ENCODE assay signal across 19 cellular contexts in the genomic region with DNA sequence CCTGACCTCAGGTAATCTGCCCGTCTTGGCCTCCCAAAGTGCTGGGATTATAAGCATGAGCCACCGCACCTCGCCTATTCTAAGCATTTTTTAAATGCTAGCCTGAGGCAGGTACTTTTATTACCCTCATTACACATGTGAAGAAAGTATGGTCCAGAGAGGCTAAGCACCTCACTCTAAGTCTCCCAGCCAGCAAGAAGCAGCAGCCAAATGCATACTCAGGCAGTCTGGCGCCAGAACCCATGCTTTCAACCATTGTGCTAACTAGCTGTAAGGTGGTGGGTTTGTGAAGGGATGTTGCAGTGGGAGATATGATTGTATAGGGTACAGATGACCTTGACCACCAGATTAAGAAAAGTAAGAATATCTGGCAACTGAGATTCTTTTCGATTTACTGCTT.
DNase-seq lines count a peak whose midpoint lies in the region; ATAC-seq, FAIRE-seq and TF ChIP-seq lines count a peak whose summit lies in the region.
"Had no signal": no experiment of that assay in that cellular context is flagged by ENCODE, and none has a peak within 500 bp of the region (broad histone marks: within the 10 kb centered on the region; RNA-seq: fewer than 3 reads in every experiment).

No MANE protein-coding gene starts in this region.

- no peak for DNase-seq in activated T-cell treated with anti-CD3 and anti-CD28 coated beads, Interleukin-2, amount 50 U/mL, for 24 hours
- no peak for DNase-seq in activated T-cell treated with anti-CD3 and anti-CD28 coated beads, Interleukin-2, amount 50 U/mL, for 1 hour
- no peak for DNase-seq in HTR-8/SVneo (ENCODE audit: insufficient read length, low spot score)
- DNase-seq in central memory CD8-positive, alpha-beta T cell (ENCODE audit: low spot score in 2 of 2), result no peak
- DNase-seq in stimulated activated effector memory CD8-positive, alpha-beta T cell treated with anti-CD3 and anti-CD28 coated beads, Interleukin-12 subunit alpha, Interleukin-12 subunit beta, amount 100 ng/mL, for 72 hours (ENCODE audit: low spot score in 2 of 2), result no peak
- no peak for DNase-seq in brain microvascular endothelial cell
- DNase-seq in GM10266 (ENCODE audit: extremely low spot score), result no peak
- DNase-seq: activated CD8-positive, alpha-beta memory T cell treated with anti-CD3 and anti-CD28 coated beads for 24 hours; activated T-cell treated with anti-CD3 and anti-CD28 coated beads, Interleukin-2, amount 50 U/mL, for 48 hours; GOT3; head of caudate nucleus; left cardiac atrium; NCI-H1694 treated with DMSO at 0.1 percent for 48 hours; NCI-H526 had no signal

- H3K27ac Mint-ChIP-seq in activated T-cell treated with anti-CD3 and anti-CD28 coated beads, Interleukin-2, amount 50 U/mL, for 24 hours, result peak overlapping the region; percentile 89
- H3K27ac Mint-ChIP-seq in central memory CD8-positive, alpha-beta T cell (ENCODE audit: low read depth), result peak overlapping the region; percentile 67
- H3K27ac Mint-ChIP-seq in stimulated activated effector memory CD8-positive, alpha-beta T cell treated with anti-CD3 and anti-CD28 coated beads, Interleukin-12 subunit alpha, Interleukin-12 subunit beta, amount 100 ng/mL, for 72 hours, result peak overlapping the region; percentile 41

- H3K4me1 Mint-ChIP-seq in activated T-cell treated with anti-CD3 and anti-CD28 coated beads, Interleukin-2, amount 50 U/mL, for 24 hours (ENCODE audit: low read depth), result peaks cover 73% of the 10 kb centered on the region
- peaks cover 69% of the 10 kb centered on the region for H3K4me1 Mint-ChIP-seq in central memory CD8-positive, alpha-beta T cell
- H3K4me1 Mint-ChIP-seq in stimulated activated effector memory CD8-positive, alpha-beta T cell treated with anti-CD3 and anti-CD28 coated beads, Interleukin-12 subunit alpha, Interleukin-12 subunit beta, amount 100 ng/mL, for 72 hours, result peaks cover 58% of the 10 kb centered on the region

- FAIRE-seq in HTR-8/SVneo (lab: Jason Lieb, UNC), result peak; percentile 46
- FAIRE-seq: RCC 7860 had no signal

- no peak overlapping the region for H3K4me3 Mint-ChIP-seq in activated T-cell treated with anti-CD3 and anti-CD28 coated beads, Interleukin-2, amount 50 U/mL, for 24 hours
- no peak overlapping the region for H3K4me3 Mint-ChIP-seq in central memory CD8-positive, alpha-beta T cell
- no peak overlapping the region for H3K4me3 Mint-ChIP-seq in stimulated activated effector memory CD8-positive, alpha-beta T cell treated with anti-CD3 and anti-CD28 coated beads, Interleukin-12 subunit alpha, Interleukin-12 subunit beta, amount 100 ng/mL, for 72 hours

- no peaks in the 10 kb centered on the region for H3K36me3 ChIP-seq in brain microvascular endothelial cell (replicated peaks)
- H3K36me3 ChIP-seq: BLaER1 had no signal

- ATAC-seq in central memory CD8-positive, alpha-beta T cell (replicated peaks; ENCODE audit: extremely low read depth, poor library complexity, severe bottlenecking), result no peak
- no peak for ATAC-seq in stimulated activated effector memory CD8-positive, alpha-beta T cell treated with anti-CD3 and anti-CD28 coated beads, Interleukin-12 subunit alpha, Interleukin-12 subunit beta, amount 100 ng/mL, for 72 hours
- ATAC-seq in GM18505 (IDR thresholded peaks at IDR 0.05; ENCODE audit: unreplicated experiment), result no peak
- ATAC-seq: left cardiac atrium had no signal

- H3K27me3 Mint-ChIP-seq in activated T-cell treated with anti-CD3 and anti-CD28 coated beads, Interleukin-2, amount 50 U/mL, for 24 hours, result no peaks in the 10 kb centered on the region
- no peaks in the 10 kb centered on the region for H3K27me3 Mint-ChIP-seq in central memory CD8-positive, alpha-beta T cell

- in situ Hi-C loops in brain microvascular endothelial cell (cut with HindIII; ENCODE audit: low pct_ligation_motif_present, low sequenced_read_pairs), result no loop called here

- H3K9me3 Mint-ChIP-seq in activated T-cell treated with anti-CD3 and anti-CD28 coated beads, Interleukin-2, amount 50 U/mL, for 24 hours, result peaks cover 8% of the 10 kb centered on the region
- H3K9me3 Mint-ChIP-seq in central memory CD8-positive, alpha-beta T cell, result no peaks in the 10 kb centered on the region
- no peaks in the 10 kb centered on the region for H3K9me3 Mint-ChIP-seq in stimulated activated effector memory CD8-positive, alpha-beta T cell treated with anti-CD3 and anti-CD28 coated beads, Interleukin-12 subunit alpha, Interleukin-12 subunit beta, amount 100 ng/mL, for 72 hours

- no peak for TF ChIP-seq POLR2A in GM18505 (IDR thresholded peaks at IDR 0.05; ENCODE audit: borderline replicate concordance, extremely low read depth, insufficient read depth, insufficient read length)

- no peak overlapping the region for H3K4me3 ChIP-seq in brain microvascular endothelial cell (ENCODE audit: low read depth, low read length)
- H3K4me3 ChIP-seq: BLaER1, skin epidermis had no signal

- no peak for TF ChIP-seq CTCF in brain microvascular endothelial cell (IDR thresholded peaks at IDR 0.05; ENCODE audit: low read depth, low read length, missing control alignments)
- no peak for TF ChIP-seq CTCF in GM10266 (IDR thresholded peaks at IDR 0.05; ENCODE audit: control insufficient read depth, insufficient read depth, low read depth, missing control alignments)

- H3K27me3 ChIP-seq in brain microvascular endothelial cell (replicated peaks), result no peaks in the 10 kb centered on the region
- H3K27me3 ChIP-seq: BLaER1 had no signal

- H3K27ac ChIP-seq in brain microvascular endothelial cell, result no peak overlapping the region
- H3K27ac ChIP-seq: BLaER1, KMS-11 had no signal

- H3K36me3 Mint-ChIP-seq in activated T-cell treated with anti-CD3 and anti-CD28 coated beads, Interleukin-2, amount 50 U/mL, for 24 hours (ENCODE audit: low read depth), result peaks cover 18% of the 10 kb centered on the region
- H3K36me3 Mint-ChIP-seq in central memory CD8-positive, alpha-beta T cell (ENCODE audit: insufficient read depth), result peaks cover 4% of the 10 kb centered on the region
- no peaks in the 10 kb centered on the region for H3K36me3 Mint-ChIP-seq in stimulated activated effector memory CD8-positive, alpha-beta T cell treated with anti-CD3 and anti-CD28 coated beads, Interleukin-12 subunit alpha, Interleukin-12 subunit beta, amount 100 ng/mL, for 72 hours
